In genomic region chr21:41754481-41754891, GRCh38 we compare ENCODE assay signal across 2 cellular contexts.
A peak's percentile ranks its signal among the peaks of the same experiment; 100 is the strongest.
TF ChIP-seq lines count a peak whose summit lies in the region.

No MANE protein-coding gene starts in this region.

TF ChIP-seq in GM23338, 12 proteins besides CTCF, POLR2A, EP300 and RAD21 (continued from another document):
- TF ChIP-seq CREB1 (CRISPR knock-in tag; IDR thresholded peaks at IDR 0.05; ENCODE audit: low read depth) = no peak
- TF ChIP-seq ZNF114 (CRISPR knock-in tag; IDR thresholded peaks at IDR 0.05) = no peak
- TF ChIP-seq EZH2 (IDR thresholded peaks at IDR 0.05; ENCODE audit: low read depth, unreplicated experiment) = no peak
- TF ChIP-seq ZNF462 (CRISPR knock-in tag; IDR thresholded peaks at IDR 0.05) = no peak
- TF ChIP-seq ETS1 (IDR thresholded peaks at IDR 0.05) = no peak
- no peak for TF ChIP-seq POLR2AphosphoS5 (IDR thresholded peaks at IDR 0.05; ENCODE audit: low read depth)
- no peak for TF ChIP-seq JUNB (IDR thresholded peaks at IDR 0.05; ENCODE audit: unreplicated experiment)
- no peak for TF ChIP-seq STAT1 (IDR thresholded peaks at IDR 0.05; ENCODE audit: unreplicated experiment)
- TF ChIP-seq EZH2phosphoT487 (IDR thresholded peaks at IDR 0.05; ENCODE audit: unreplicated experiment) = no peak
- TF ChIP-seq NANOG (IDR thresholded peaks at IDR 0.05; ENCODE audit: borderline replicate concordance) = no peak
- no peak for TF ChIP-seq REST (IDR thresholded peaks at IDR 0.05; ENCODE audit: unreplicated experiment)

TF ChIP-seq in WTC11, 78 proteins besides CTCF, POLR2A, EP300 and RAD21 (continued from another document):
- 0 out of 2 replicates have a peak, but pooled peaks have one; percentile 15 for TF ChIP-seq FOXP4 (CRISPR knock-in tag; IDR thresholded peaks at IDR 0.05)
- TF ChIP-seq GRHL2 (CRISPR knock-in tag; IDR thresholded peaks at IDR 0.05; ENCODE audit: insufficient replicate concordance, severe bottlenecking) = no peak
